Comparison of ENCODE assay signal across 25 cellular contexts in the genomic region with DNA sequence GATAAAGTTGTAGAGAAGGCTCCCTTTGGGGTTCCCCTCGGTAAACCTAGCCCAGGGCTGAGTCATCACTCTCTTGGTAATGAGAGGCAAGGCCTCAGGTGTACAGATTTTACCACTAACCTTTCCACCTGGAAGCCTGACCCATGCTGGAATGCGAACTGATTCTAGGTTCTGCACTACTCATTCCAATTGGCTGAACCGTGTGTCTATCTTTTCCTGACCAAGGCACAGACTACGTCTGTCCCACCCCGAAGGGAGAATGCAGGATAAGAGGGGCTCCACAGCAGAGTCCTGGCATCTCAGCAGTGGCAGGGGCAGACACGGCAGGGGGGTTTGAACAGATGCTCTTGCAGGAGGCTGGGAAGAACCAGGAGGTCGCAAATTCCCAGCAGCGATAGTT.
DNase-seq lines count a peak whose midpoint lies in the region; FAIRE-seq and TF ChIP-seq lines count a peak whose summit lies in the region.
"Had no signal": no experiment of that assay in that cellular context is flagged by ENCODE, and none has a peak within 500 bp of the region (broad histone marks: within the 10 kb centered on the region; RNA-seq: fewer than 3 reads in every experiment).

No MANE protein-coding gene starts in this region.

- H3K4me1 Mint-ChIP-seq in H9 = peaks cover 6 to 16% of the 10 kb centered on the region in 2 experiments
- no peaks in the 10 kb centered on the region for H3K4me1 Mint-ChIP-seq in neural progenitor cell
- H3K4me1 Mint-ChIP-seq: T-cell had no signal

- H3K9ac ChIP-seq in H9 (ENCODE audit: extremely low read depth, insufficient read length, low read length) (no peak overlapping the region), H1 (replicated peaks in 1 of 4; ENCODE audit: extremely low read depth in 1 of 4, low read depth in 3 of 4, low read length in 3 of 4) (no peak overlapping the region), neural progenitor cell (no peak overlapping the region)

- no CpG with 5 or more reads among the region's 8 CpGs for WGBS in H9 (ENCODE audit: extremely low coverage, insufficient read length, low lambda C conversion rate)
- WGBS in H1 (ENCODE audit: extremely low coverage in 1 of 2, insufficient coverage in 1 of 2, insufficient read length in 1 of 2, insufficient replicate concordance in 2 of 2, low coverage in 1 of 2, low lambda C conversion rate in 2 of 2, missing lambda C conversion rate in 1 of 2), 2 experiments = 78% methylated on average over 8 of the region's 8 CpGs; no CpG with 5 or more reads in 1 of the 2 experiments

- H2AFZ ChIP-seq in H9 (ENCODE audit: low read length) (no peak overlapping the region), H1 (ENCODE audit: low read length) (peak overlapping the region; percentile 24; the same call in 1 of the 2 replicates), neural progenitor cell (replicated peaks) (no peak overlapping the region)

- H3T11ph ChIP-seq in H9 (ENCODE audit: low read length) = no peak overlapping the region

- peak overlapping the region in 1 of 2 experiments; percentile 47; a peak in 2 of 5 replicates for H3K4me3 Mint-ChIP-seq in H9
- H3K4me3 Mint-ChIP-seq in neural progenitor cell = no peak overlapping the region
- H3K4me3 Mint-ChIP-seq: T-cell had no signal

- POLR2A ChIA-PET in GM10248 (lab: Yijun Ruan, JAX) = interaction anchor here (0.6 kb wide), 1 partner anchor 171 kb away, joined by 8 read pairs; no protein-coding TSS in a partner anchor
- POLR2A ChIA-PET in H1 (lab: Charles Lee; ENCODE audit: partially characterized antibody) = interaction anchor here (3.1 kb wide), 1 partner anchor 14 kb away, joined by 16 read pairs; no protein-coding TSS in a partner anchor

- no peaks in the 10 kb centered on the region for H3K36me3 Mint-ChIP-seq in H9 (ENCODE audit: insufficient read depth in 1 of 3, low read depth in 3 of 3)
- H3K36me3 Mint-ChIP-seq in neural progenitor cell = no peaks in the 10 kb centered on the region
- H3K36me3 Mint-ChIP-seq: T-cell had no signal

- H3K56ac ChIP-seq in H9 (ENCODE audit: insufficient read length, low read depth, low read length) (no peak overlapping the region), H1 (replicated peaks; ENCODE audit: insufficient read length, low read depth, low read length) (no peak overlapping the region)

- H2BK15ac ChIP-seq in H9 (ENCODE audit: low read depth, low read length) (no peak overlapping the region), H1 (ENCODE audit: low read length) (no peak overlapping the region; the same call in 1 of the 2 replicates)

- H3K4me2 ChIP-seq in H9 (ENCODE audit: insufficient read depth, insufficient read length, low read length) (no peak overlapping the region), H1 (ENCODE audit: insufficient read depth in 1 of 2, low read depth in 2 of 2, low read length in 2 of 2) (no peak overlapping the region), neural progenitor cell (peak overlapping the region; percentile 38)

- H3K14ac ChIP-seq in H9 (ENCODE audit: insufficient read depth, low read length) = no peak overlapping the region
- no peak overlapping the region for H3K14ac ChIP-seq in H1 (ENCODE audit: insufficient read length)

- CTCF ChIA-PET in GM10248 (lab: Yijun Ruan, JAX) (interaction anchor here (1.0 kb wide), 1 partner anchor 34 kb away, joined by 3 read pairs; no protein-coding TSS in a partner anchor), H1 (lab: Charles Lee; ENCODE audit: partially characterized antibody) (no interaction called here)

- no peaks in the 10 kb centered on the region for H3K79me2 ChIP-seq in H9 (ENCODE audit: insufficient read depth, low read length)
- H3K79me2 ChIP-seq in H1 (ENCODE audit: control insufficient read depth in 1 of 2, insufficient read depth in 2 of 2, low read length in 2 of 2) = no peaks in the 10 kb centered on the region
- no peaks in the 10 kb centered on the region for H3K79me2 ChIP-seq in neural progenitor cell (ENCODE audit: low read depth)

- no peak overlapping the region for H2BK120ac ChIP-seq in H9 (ENCODE audit: low read depth, low read length, poor library complexity, severe bottlenecking)
- H2BK120ac ChIP-seq in H1 (replicated peaks; ENCODE audit: low read depth, low read length) = no peak overlapping the region

- no peak overlapping the region for H4K91ac ChIP-seq in H9 (ENCODE audit: insufficient read length, low read depth, low read length)
- no peak overlapping the region for H4K91ac ChIP-seq in H1 (replicated peaks; ENCODE audit: insufficient read length, low read length)

- H4K20me1 ChIP-seq in H9 (ENCODE audit: control insufficient read depth, insufficient read depth, insufficient read length) = no peaks in the 10 kb centered on the region
- no peaks in the 10 kb centered on the region for H4K20me1 ChIP-seq in H1 (replicated peaks in 1 of 2; ENCODE audit: control insufficient read depth in 1 of 2, insufficient read depth in 2 of 2, low read length in 2 of 2)
- H4K20me1 ChIP-seq in neural progenitor cell (ENCODE audit: low read depth) = no peaks in the 10 kb centered on the region

- H3K23me2 ChIP-seq in H9 (ENCODE audit: insufficient read length, low read depth, low read length, poor library complexity, severe bottlenecking) = no peaks in the 10 kb centered on the region
- no peaks in the 10 kb centered on the region for H3K23me2 ChIP-seq in H1 (ENCODE audit: low read depth, low read length)

- no peaks in the 10 kb centered on the region; a peak in 1 of 5 replicates for H3K9me3 Mint-ChIP-seq in H9
- no peaks in the 10 kb centered on the region for H3K9me3 Mint-ChIP-seq in neural progenitor cell
- H3K9me3 Mint-ChIP-seq: T-cell had no signal

- H2BK12ac ChIP-seq in H9 (ENCODE audit: insufficient read length, low read depth, low read length) = no peak overlapping the region
- no peak overlapping the region for H2BK12ac ChIP-seq in H1 (ENCODE audit: low read depth, low read length)

- H3F3A ChIP-seq in neural progenitor cell (ENCODE audit: low read depth) = peaks cover 8% of the 10 kb centered on the region

- DNase-seq in GM10248 (ENCODE audit: extremely low spot score) (peak; percentile 4), H9 (peak; percentile 71), H1 (ENCODE audit: low read depth in 1 of 2, low spot score in 2 of 2) (peak in 1 of 2 experiments; percentile 54), neural progenitor cell (ENCODE audit: low spot score) (peak; percentile 36), NCI-H510A treated with DMSO at 0.1 percent for 48 hours (lab: John Stamatoyannopoulos, UW) (no peak), activated gamma-delta T cell treated with Interleukin-2 at 50 U/mL for 16 hours (no peak), NCI-H1092 (lab: John Stamatoyannopoulos, UW) (no peak)
- DNase-seq: ACHN; AML-193; DMS 273 treated with DMSO at 0.1 percent for 48 hours; DND-41; Karpas-422; MG63; NCI-H1048; NCI-H1436 treated with DMSO at 0.1 percent for 48 hours; NCI-H2029; NCI-H2171; NCI-H446; NCI-H69; NK-92 treated with Interleukin-12 subunit alpha and Interleukin-12 subunit beta, amount 100 ng/mL, for 24 hours; Right ventricle myocardium superior; T-cell had no signal

- H3K4me3 ChIP-seq in H1 (ENCODE audit: extremely low read depth in 1 of 4, insufficient read depth in 2 of 4, low read depth in 3 of 4, low read length in 4 of 4) (no peak overlapping the region), neural progenitor cell (no peak overlapping the region)
- H3K4me3 ChIP-seq: MG63 had no signal

- H2AK5ac ChIP-seq in H9 (ENCODE audit: insufficient read length, low read length) (no peak overlapping the region), H1 (ENCODE audit: low read depth, low read length) (no peak overlapping the region)

- H3K27ac Mint-ChIP-seq in H9 (peak overlapping the region in 2 of 3 experiments; percentile 40 to 76; a peak in 2 of 7 replicates), neural progenitor cell (no peak overlapping the region)
- H3K27ac Mint-ChIP-seq: T-cell had no signal

- H4K8ac ChIP-seq in H9 (replicated peaks; ENCODE audit: insufficient read length, low read depth, low read length) (no peak overlapping the region), H1 (ENCODE audit: extremely low read depth, insufficient read depth, low read length) (no peak overlapping the region)

- no peak for TF ChIP-seq RAD21 in H1 (IDR thresholded peaks at IDR 0.05 in 1 of 2, conservative IDR thresholded peaks at IDR 0.05 in 1 of 2; ENCODE audit: low read depth in 2 of 2, low read length in 2 of 2)

- H3K36me3 ChIP-seq in H1 (ENCODE audit: control insufficient read depth in 2 of 4, insufficient read depth in 4 of 4, low read length in 3 of 4) (no peaks in the 10 kb centered on the region), neural progenitor cell (no peaks in the 10 kb centered on the region)
- H3K36me3 ChIP-seq: MG63 had no signal

- peaks cover 8% of the 10 kb centered on the region for H3K27me3 Mint-ChIP-seq in H9 (ENCODE audit: low read depth)
- peaks cover 2% of the 10 kb centered on the region for H3K27me3 Mint-ChIP-seq in neural progenitor cell (ENCODE audit: insufficient read depth, low read depth)
- H3K27me3 Mint-ChIP-seq: T-cell had no signal

- TF ChIP-seq EP300 in H1 (IDR thresholded peaks at IDR 0.05; ENCODE audit: borderline replicate concordance in 1 of 2, low read depth in 2 of 2, low read length in 2 of 2) = no peak

- H3K27me3 ChIP-seq in H9 (ENCODE audit: insufficient read depth, low read length) (no peaks in the 10 kb centered on the region), H1 (replicated peaks in 1 of 4; ENCODE audit: control insufficient read depth in 3 of 4, extremely low read depth in 1 of 4, insufficient read depth in 3 of 4, low read length in 3 of 4) (no peaks in the 10 kb centered on the region), neural progenitor cell (no peaks in the 10 kb centered on the region)
- H3K27me3 ChIP-seq: MG63 had no signal

- H3K27ac ChIP-seq in H9 (ENCODE audit: insufficient read length, low read depth, low read length) (no peak overlapping the region), H1 (ENCODE audit: low read depth, low read length) (no peak overlapping the region), neural progenitor cell (no peak overlapping the region)
- H3K27ac ChIP-seq: C4-2B had no signal

- no peak for FAIRE-seq in H1 (lab: Jason Lieb, UNC)
- FAIRE-seq: G401.6, RCC 7860 had no signal

- H4K5ac ChIP-seq in H9 (ENCODE audit: insufficient read length, low read depth, low read length) = no peak overlapping the region
- no peak overlapping the region for H4K5ac ChIP-seq in H1 (ENCODE audit: insufficient read length, low read depth, low read length)

- H3K23ac ChIP-seq in H9 (ENCODE audit: insufficient read length, low read depth, low read length) (no peak overlapping the region), H1 (ENCODE audit: insufficient read length) (no peak overlapping the region)

- H3K9me3 ChIP-seq in H9 (ENCODE audit: control insufficient read depth, low read depth, low read length) (no peaks in the 10 kb centered on the region), H1 (ENCODE audit: insufficient read depth in 2 of 2, low read depth in 1 of 2, low read length in 1 of 2) (no peaks in the 10 kb centered on the region; a peak in 1 of 4 replicates), neural progenitor cell (ENCODE audit: low read depth) (no peaks in the 10 kb centered on the region)
- H3K9me3 ChIP-seq: MG63 had no signal

- no peaks in the 10 kb centered on the region for H3K4me1 ChIP-seq in H9 (ENCODE audit: insufficient read depth, low read length)
- peaks cover 0 to 7% (median 0%) of the 10 kb centered on the region in 4 experiments; a peak in 2 of 7 replicates for H3K4me1 ChIP-seq in H1 (replicated peaks in 1 of 4; ENCODE audit: control insufficient read depth in 3 of 4, insufficient read depth in 4 of 4, low read length in 3 of 4)
- H3K4me1 ChIP-seq in neural progenitor cell = peaks cover 15% of the 10 kb centered on the region

- no peak overlapping the region for H3K18ac ChIP-seq in H9 (ENCODE audit: insufficient read length, low read depth, low read length)
- no peak overlapping the region for H3K18ac ChIP-seq in H1 (ENCODE audit: extremely low read depth, low read length)

- no peak overlapping the region for H2BK20ac ChIP-seq in H9 (ENCODE audit: low read depth, low read length, poor library complexity, severe bottlenecking)
- H2BK20ac ChIP-seq in H1 (ENCODE audit: low read length) = no peak overlapping the region

- no peak for TF ChIP-seq POLR2A in H1 (IDR thresholded peaks at IDR 0.05; ENCODE audit: control extremely low read depth in 1 of 2, low read depth in 2 of 2, low read length in 2 of 2)

- TF ChIP-seq CTCF in GM10248 (IDR thresholded peaks at IDR 0.05; ENCODE audit: control extremely low read depth, extremely low read depth, low read depth, missing control alignments) = no peak
- TF ChIP-seq CTCF in H9 (conservative IDR thresholded peaks at IDR 0.05) = no peak
- no peak for TF ChIP-seq CTCF in H1 (IDR thresholded peaks at IDR 0.05; ENCODE audit: control extremely low read depth in 1 of 3, insufficient read depth in 1 of 3, low read depth in 1 of 3, low read length in 3 of 3)
- no peak for TF ChIP-seq CTCF in neural progenitor cell (IDR thresholded peaks at IDR 0.05)

- H3K4ac ChIP-seq in H9 (ENCODE audit: low read depth, low read length) (no peak overlapping the region), H1 (replicated peaks; ENCODE audit: insufficient read length, low read depth, low read length) (no peak overlapping the region)

- no peak overlapping the region for H2BK5ac ChIP-seq in H9 (ENCODE audit: insufficient read length, low read length)
- H2BK5ac ChIP-seq in H1 (ENCODE audit: low read depth, low read length) = no peak overlapping the region

- no peaks in the 10 kb centered on the region for H3K79me1 ChIP-seq in H9 (ENCODE audit: insufficient read depth, low read depth, low read length, poor library complexity, severe bottlenecking)
- no peaks in the 10 kb centered on the region for H3K79me1 ChIP-seq in H1 (ENCODE audit: low read depth, low read length)

Comparison
In these comparisons a context has a peak if more than half of its experiments do, and no peak if none do; other contexts are left out.
1. DNase-seq: peak in GM10248 (single experiment), H9 (single experiment) and neural progenitor cell (single experiment); none in NCI-H510A treated with DMSO at 0.1 percent for 48 hours (single experiment), activated gamma-delta T cell treated with Interleukin-2 at 50 U/mL for 16 hours (single experiment) and NCI-H1092 (single experiment).